In the genomic region with DNA sequence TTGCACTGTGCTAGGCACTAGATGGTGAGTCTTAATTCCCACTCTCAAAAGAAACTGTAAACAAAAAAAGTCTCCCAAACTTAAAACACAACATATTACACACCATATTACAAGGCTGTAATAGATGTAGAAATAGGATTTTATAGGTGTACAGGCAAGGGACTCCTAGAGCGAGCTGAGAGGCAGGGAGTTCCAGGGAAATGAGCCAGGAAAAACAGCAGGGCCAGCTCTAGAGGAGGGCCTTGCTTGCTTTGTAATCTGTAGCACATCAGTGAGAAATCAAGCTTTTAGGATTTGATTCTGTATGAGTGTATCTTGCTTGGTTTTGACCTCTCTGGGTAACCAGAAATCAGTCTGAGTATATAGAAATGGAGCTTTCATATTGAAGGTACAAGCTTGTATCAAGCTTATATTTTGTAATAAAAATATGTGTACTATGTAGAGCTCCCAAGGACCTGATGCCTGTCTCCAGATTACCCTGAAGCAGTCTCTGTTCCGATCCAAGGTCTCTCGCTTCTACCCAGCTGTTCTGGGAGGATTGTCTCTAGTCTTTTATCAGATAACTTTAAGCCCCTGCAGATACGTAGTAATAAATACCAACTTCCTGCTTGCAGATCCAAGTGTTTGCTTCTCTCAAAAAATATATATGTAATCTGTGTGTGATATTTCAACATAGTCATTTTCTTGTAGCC, we compare ENCODE assay signal across 9 cellular contexts.
DNase-seq lines count a peak whose midpoint lies in the region; ATAC-seq and TF ChIP-seq lines count a peak whose summit lies in the region.
"Had no signal": no experiment of that assay in that cellular context is flagged by ENCODE, and none has a peak within 500 bp of the region (broad histone marks: within the 10 kb centered on the region; RNA-seq: fewer than 3 reads in every experiment).

No MANE protein-coding gene starts in this region.

- peak; percentile 24 for ATAC-seq in RWPE2 (ENCODE audit: low read depth)

- H4K20me1 ChIP-seq in GM23248 (ENCODE audit: insufficient read depth) = peaks cover 9% of the 10 kb centered on the region; the same call in 1 of the 2 replicates

- H3K9me3 Mint-ChIP-seq in osteocyte (ENCODE audit: unreplicated experiment) = no peaks in the 10 kb centered on the region
- peaks cover 7% of the 10 kb centered on the region for H3K9me3 Mint-ChIP-seq in activated T-helper 1 cell treated with anti-CD3 and anti-CD28 coated beads, Interleukin-12 subunit alpha, Interleukin-12 subunit beta, Interleukin-2, Interleukin-4 antibody, amounts not matched to agents 30 ng/mL and 10 ng/mL and 1 ng/mL, durations not matched to agents 14 hours and 24 hours and 36 hours
- H3K9me3 Mint-ChIP-seq: activated T-cell treated with anti-CD3 and anti-CD28 coated beads, Interleukin-2, amount 50 U/mL, for 24 hours had no signal

- peak overlapping the region; percentile 83 for H3K27ac ChIP-seq in GM23248
- peak overlapping the region; percentile 53 for H3K27ac ChIP-seq in RWPE2 (ENCODE audit: poor library complexity, severe bottlenecking)

- no peaks in the 10 kb centered on the region for H3K36me3 Mint-ChIP-seq in osteocyte (ENCODE audit: unreplicated experiment)
- H3K36me3 Mint-ChIP-seq in activated T-helper 1 cell treated with anti-CD3 and anti-CD28 coated beads, Interleukin-12 subunit alpha, Interleukin-12 subunit beta, Interleukin-2, Interleukin-4 antibody, amounts not matched to agents 30 ng/mL and 10 ng/mL and 1 ng/mL, durations not matched to agents 14 hours and 24 hours and 36 hours (ENCODE audit: low read depth) = no peaks in the 10 kb centered on the region

- no peaks in the 10 kb centered on the region for H3K36me3 ChIP-seq in GM23248 (ENCODE audit: low read depth)
- H3K36me3 ChIP-seq in RWPE2 (ENCODE audit: low read depth) = peaks cover under 1% of the 10 kb centered on the region; the same call in 1 of the 2 replicates

- H3K9me3 ChIP-seq in GM23248 (ENCODE audit: low read depth) = no peaks in the 10 kb centered on the region
- no peaks in the 10 kb centered on the region for H3K9me3 ChIP-seq in RWPE2 (ENCODE audit: severe bottlenecking)

- H3K27me3 Mint-ChIP-seq in osteocyte (ENCODE audit: unreplicated experiment) = no peaks in the 10 kb centered on the region
- H3K27me3 Mint-ChIP-seq in activated T-helper 1 cell treated with anti-CD3 and anti-CD28 coated beads, Interleukin-12 subunit alpha, Interleukin-12 subunit beta, Interleukin-2, Interleukin-4 antibody, amounts not matched to agents 30 ng/mL and 10 ng/mL and 1 ng/mL, durations not matched to agents 14 hours and 24 hours and 36 hours (ENCODE audit: insufficient read depth) = peaks cover 11% of the 10 kb centered on the region

- no peak overlapping the region for H2AFZ ChIP-seq in GM23248

- no peak overlapping the region for H3K4me3 Mint-ChIP-seq in osteocyte (ENCODE audit: unreplicated experiment)
- H3K4me3 Mint-ChIP-seq in activated T-helper 1 cell treated with anti-CD3 and anti-CD28 coated beads, Interleukin-12 subunit alpha, Interleukin-12 subunit beta, Interleukin-2, Interleukin-4 antibody, amounts not matched to agents 30 ng/mL and 10 ng/mL and 1 ng/mL, durations not matched to agents 14 hours and 24 hours and 36 hours = no peak overlapping the region
- H3K4me3 Mint-ChIP-seq: activated T-cell treated with anti-CD3 and anti-CD28 coated beads, Interleukin-2, amount 50 U/mL, for 24 hours had no signal

- peak overlapping the region; percentile 62 for H3K4me2 ChIP-seq in GM23248 (ENCODE audit: unreplicated experiment)

- peaks cover 72% of the 10 kb centered on the region for H3F3A ChIP-seq in GM23248 (ENCODE audit: insufficient read depth)

- no peak for TF ChIP-seq POLR2A in erythroblast (IDR thresholded peaks at IDR 0.05; ENCODE audit: low read length)

- H3K9ac ChIP-seq in GM23248 = peak overlapping the region; percentile 33

- peaks cover 80% of the 10 kb centered on the region for H3K4me1 ChIP-seq in GM23248 (ENCODE audit: insufficient read depth)
- H3K4me1 ChIP-seq in RWPE2 (ENCODE audit: insufficient read depth, poor library complexity, severe bottlenecking) = peaks cover 65% of the 10 kb centered on the region

- H3K4me3 ChIP-seq in GM23248 (no peak overlapping the region; the same call in 1 of the 2 replicates), RWPE2 (ENCODE audit: severe bottlenecking) (no peak overlapping the region), fibroblast of villous mesenchyme (ENCODE audit: low read depth, low read length) (no peak overlapping the region)

- peaks cover 100% of the 10 kb centered on the region for H3K79me2 ChIP-seq in GM23248 (ENCODE audit: insufficient read depth)

- DNase-seq in GM23248 (peak; percentile 74), RWPE2 (ENCODE audit: low spot score) (no peak), fibroblast of villous mesenchyme (ENCODE audit: low read depth) (peak; percentile 91), osteocyte (ENCODE audit: extremely low spot score, unreplicated experiment) (no peak), erythroblast (lab: John Stamatoyannopoulos, UW) (no peak), NCI-H1417 (lab: John Stamatoyannopoulos, UW) (no peak), GF-D8 (lab: John Stamatoyannopoulos, UW) (no peak)
- no peak for DNase-seq in activated T-helper 1 cell treated with anti-CD3 and anti-CD28 coated beads, Interleukin-12 subunit alpha, Interleukin-12 subunit beta, Interleukin-2, Interleukin-4 antibody, amounts not matched to agents 30 ng/mL and 10 ng/mL and 1 ng/mL, durations not matched to agents 14 hours and 24 hours and 36 hours (ENCODE audit: low spot score)
- DNase-seq: activated T-cell treated with anti-CD3 and anti-CD28 coated beads, Interleukin-2, amount 50 U/mL, for 24 hours had no signal

- TF ChIP-seq CTCF in RWPE2 (IDR thresholded peaks at IDR 0.05; ENCODE audit: poor library complexity, severe bottlenecking) (no peak), fibroblast of villous mesenchyme (IDR thresholded peaks at IDR 0.05; ENCODE audit: insufficient read depth, low read depth, low read length) (no peak), osteocyte (IDR thresholded peaks at IDR 0.05) (no peak)

- H3K27me3 ChIP-seq in GM23248 (replicated peaks; ENCODE audit: insufficient read depth) (no peaks in the 10 kb centered on the region), RWPE2 (ENCODE audit: insufficient read depth, poor library complexity, severe bottlenecking) (no peaks in the 10 kb centered on the region)

- intact Hi-C loops in activated T-helper 1 cell treated with anti-CD3 and anti-CD28 coated beads, Interleukin-12 subunit alpha, Interleukin-12 subunit beta, Interleukin-2, Interleukin-4 antibody, amounts not matched to agents 30 ng/mL and 10 ng/mL and 1 ng/mL, durations not matched to agents 14 hours and 24 hours and 36 hours (cut with micrococcal nuclease) = no loop called here

- in situ Hi-C loops in GM23248 (cut with MboI) = no loop called here

- H3K27ac Mint-ChIP-seq in osteocyte (ENCODE audit: unreplicated experiment) = peak overlapping the region; percentile 80
- no peak overlapping the region for H3K27ac Mint-ChIP-seq in activated T-helper 1 cell treated with anti-CD3 and anti-CD28 coated beads, Interleukin-12 subunit alpha, Interleukin-12 subunit beta, Interleukin-2, Interleukin-4 antibody, amounts not matched to agents 30 ng/mL and 10 ng/mL and 1 ng/mL, durations not matched to agents 14 hours and 24 hours and 36 hours
- H3K27ac Mint-ChIP-seq: activated T-cell treated with anti-CD3 and anti-CD28 coated beads, Interleukin-2, amount 50 U/mL, for 24 hours had no signal

- H3K4me1 Mint-ChIP-seq in osteocyte (ENCODE audit: unreplicated experiment) = peaks cover 56% of the 10 kb centered on the region
- H3K4me1 Mint-ChIP-seq in activated T-helper 1 cell treated with anti-CD3 and anti-CD28 coated beads, Interleukin-12 subunit alpha, Interleukin-12 subunit beta, Interleukin-2, Interleukin-4 antibody, amounts not matched to agents 30 ng/mL and 10 ng/mL and 1 ng/mL, durations not matched to agents 14 hours and 24 hours and 36 hours (ENCODE audit: low read depth) = peaks cover 17% of the 10 kb centered on the region

- WGBS in GM23248 (ENCODE audit: low coverage in 1 of 2, low lambda C conversion rate in 2 of 2, missing lambda C conversion rate in 2 of 2), 2 experiments = 26 to 27% methylated on average over 4 of the region's 4 CpGs

- no peaks in the 10 kb centered on the region for H3K9me2 ChIP-seq in GM23248 (ENCODE audit: insufficient read depth)

Comparison
In these comparisons a context has a peak if more than half of its experiments do, and no peak if none do; other contexts are left out.
1. DNase-seq: peak in GM23248 (single experiment) and fibroblast of villous mesenchyme (single experiment); none in RWPE2 (single experiment), osteocyte (single experiment), activated T-helper 1 cell treated with anti-CD3 and anti-CD28 coated beads, Interleukin-12 subunit alpha, Interleukin-12 subunit beta, Interleukin-2, Interleukin-4 antibody, amounts not matched to agents 30 ng/mL and 10 ng/mL and 1 ng/mL, durations not matched to agents 14 hours and 24 hours and 36 hours (single experiment), erythroblast (0 of 2), NCI-H1417 (0 of 3) and GF-D8 (single experiment).